ENCODE assay signal across 38 cellular contexts in the genomic region with DNA sequence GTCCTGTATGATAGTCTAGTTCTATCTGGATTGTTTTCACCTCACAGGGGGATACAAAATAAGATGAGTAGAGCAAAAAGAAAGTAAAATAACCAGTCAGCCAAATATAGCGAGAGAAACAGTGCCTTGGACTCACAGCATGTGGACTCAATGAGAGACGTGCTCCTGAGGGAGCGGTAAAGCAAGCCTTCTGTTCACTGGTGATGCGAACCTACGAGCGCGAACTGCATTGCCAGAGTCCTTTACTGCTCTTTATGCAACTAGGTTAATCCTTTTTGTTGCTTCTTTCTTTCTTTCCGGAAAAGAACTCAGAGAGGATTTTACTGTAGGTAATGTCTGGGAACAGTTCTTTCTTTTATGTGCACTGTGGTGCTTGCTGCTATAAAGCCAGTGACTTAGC.
"Had no signal": no experiment of that assay in that cellular context is flagged by ENCODE, and none has a peak within 500 bp of the region (broad histone marks: within the 10 kb centered on the region; RNA-seq: fewer than 3 reads in every experiment).

No MANE protein-coding gene starts in this region.

- DNase-seq: activated CD4-positive, alpha-beta memory T cell treated with anti-CD3 and anti-CD28 coated beads, Interleukin-2, amount 10 ng/mL, durations not matched to agents 7 days and 5 days; activated CD4-positive, alpha-beta T cell treated with anti-CD3 and anti-CD28 coated beads for 1 hour; activated CD4-positive, alpha-beta T cell treated with anti-CD3 and anti-CD28 coated beads for 36 hours; activated CD4-positive, alpha-beta T cell treated with anti-CD3 and anti-CD28 coated beads for 48 hours; activated CD4-positive, alpha-beta T cell treated with anti-CD3 and anti-CD28 coated beads, Interleukin-2, amount 10 ng/mL, durations not matched to agents 7 days and 5 days; activated CD4-positive, alpha-beta T cell treated with anti-CD3 and anti-CD28 coated beads, Interleukin-2, amount 50 U/mL, for 48 hours; activated CD4-positive, CD25-positive, alpha-beta regulatory T cell; activated CD8-positive, alpha-beta memory T cell treated with anti-CD3 and anti-CD28 coated beads for 24 hours; activated CD8-positive, alpha-beta memory T cell treated with anti-CD3 and anti-CD28 coated beads, Interleukin-2, amount 10 ng/mL, durations not matched to agents 7 days and 5 days; activated CD8-positive, alpha-beta memory T cell treated with anti-CD3 and anti-CD28 coated beads, Interleukin-2, amount 50 U/mL, for 48 hours; activated CD8-positive, alpha-beta T cell treated with anti-CD3 and anti-CD28 coated beads, Interleukin-2, amount 10 ng/mL, durations not matched to agents 7 days and 5 days; activated effector memory CD4-positive, alpha-beta T cell treated with Interleukin-2 at 50 U/mL for 16 hours; activated gamma-delta T cell; activated naive CD4-positive, alpha-beta T cell treated with anti-CD3 and anti-CD28 coated beads, Interleukin-2, amount 10 ng/mL, durations not matched to agents 7 days and 5 days; activated naive CD4-positive, alpha-beta T cell treated with Interleukin-2 at 50 U/mL for 16 hours; activated naive CD8-positive, alpha-beta T cell treated with anti-CD3 and anti-CD28 coated beads for 36 hours; activated T-cell treated with anti-CD3 and anti-CD28 coated beads, Interleukin-2, amount 50 U/mL, for 24 hours; activated T-cell treated with anti-CD3 and anti-CD28 coated beads, Interleukin-2, amount 50 U/mL, for 48 hours; adrenal gland; amniotic stem cell; aorta; body of pancreas; brain microvascular endothelial cell; SW 1271; T-helper 1 cell; T-helper 2 cell; T-helper 9 cell had no signal

- H3K36me3 Mint-ChIP-seq: activated CD8-positive, alpha-beta memory T cell treated with anti-CD3 and anti-CD28 coated beads, Interleukin-2, amount 10 ng/mL, durations not matched to agents 7 days and 5 days; activated naive CD4-positive, alpha-beta T cell treated with anti-CD3 and anti-CD28 coated beads, Interleukin-2, amount 10 ng/mL, durations not matched to agents 7 days and 5 days; activated naive CD4-positive, alpha-beta T cell treated with anti-CD3 and anti-CD28 coated beads, Interleukin-2, amount 50 U/mL, for 24 hours; activated naive CD8-positive, alpha-beta T cell treated with anti-CD3 and anti-CD28 coated beads for 36 hours; WTC11 had no signal

- H3K27ac Mint-ChIP-seq: activated CD4-positive, alpha-beta memory T cell treated with anti-CD3 and anti-CD28 coated beads, Interleukin-2, amount 10 ng/mL, durations not matched to agents 7 days and 5 days; activated CD4-positive, alpha-beta T cell treated with anti-CD3 and anti-CD28 coated beads for 36 hours; activated CD4-positive, alpha-beta T cell treated with anti-CD3 and anti-CD28 coated beads, Interleukin-2, amount 10 ng/mL, durations not matched to agents 7 days and 5 days; activated CD8-positive, alpha-beta memory T cell treated with anti-CD3 and anti-CD28 coated beads, Interleukin-2, amount 10 ng/mL, durations not matched to agents 7 days and 5 days; activated CD8-positive, alpha-beta T cell treated with anti-CD3 and anti-CD28 coated beads, Interleukin-2, amount 10 ng/mL, durations not matched to agents 7 days and 5 days; activated naive CD4-positive, alpha-beta T cell treated with anti-CD3 and anti-CD28 coated beads, Interleukin-2, amount 10 ng/mL, durations not matched to agents 7 days and 5 days; activated naive CD4-positive, alpha-beta T cell treated with anti-CD3 and anti-CD28 coated beads, Interleukin-2, amount 50 U/mL, for 24 hours; activated naive CD8-positive, alpha-beta T cell treated with anti-CD3 and anti-CD28 coated beads for 36 hours; activated T-cell treated with anti-CD3 and anti-CD28 coated beads, Interleukin-2, amount 50 U/mL, for 24 hours; activated T-helper 2 cell treated with anti-CD3 and anti-CD28 coated beads, Interferon-gamma antibody, Interleukin-2, Interleukin-4, amounts not matched to agents 10 μg/mL and 5 μg/mL and 100 μg/mL, durations not matched to agents 14 hours and 24 hours and 36 hours; T-helper 1 cell treated with Interleukin-12 subunit alpha and Interleukin-12 subunit beta and Interleukin-4 antibody, amounts not matched to agents 30 μg/mL and 1 μg/mL, for 36 hours; T-helper 2 cell treated with Interferon-gamma antibody and Interleukin-4, amounts not matched to agents 5 μg/mL and 100 μg/mL, for 36 hours; WTC11 had no signal

- H3K4me3 Mint-ChIP-seq: activated CD4-positive, alpha-beta memory T cell treated with anti-CD3 and anti-CD28 coated beads, Interleukin-2, amount 10 ng/mL, durations not matched to agents 7 days and 5 days; activated CD4-positive, alpha-beta T cell treated with anti-CD3 and anti-CD28 coated beads for 36 hours; activated CD4-positive, alpha-beta T cell treated with anti-CD3 and anti-CD28 coated beads, Interleukin-2, amount 10 ng/mL, durations not matched to agents 7 days and 5 days; activated CD8-positive, alpha-beta memory T cell treated with anti-CD3 and anti-CD28 coated beads, Interleukin-2, amount 10 ng/mL, durations not matched to agents 7 days and 5 days; activated CD8-positive, alpha-beta T cell treated with anti-CD3 and anti-CD28 coated beads, Interleukin-2, amount 10 ng/mL, durations not matched to agents 7 days and 5 days; activated naive CD4-positive, alpha-beta T cell treated with anti-CD3 and anti-CD28 coated beads, Interleukin-2, amount 10 ng/mL, durations not matched to agents 7 days and 5 days; activated naive CD4-positive, alpha-beta T cell treated with anti-CD3 and anti-CD28 coated beads, Interleukin-2, amount 50 U/mL, for 24 hours; activated naive CD8-positive, alpha-beta T cell treated with anti-CD3 and anti-CD28 coated beads for 36 hours; activated T-cell treated with anti-CD3 and anti-CD28 coated beads, Interleukin-2, amount 50 U/mL, for 24 hours; central memory CD8-positive, alpha-beta T cell; T-helper 1 cell treated with Interleukin-12 subunit alpha and Interleukin-12 subunit beta and Interleukin-4 antibody, amounts not matched to agents 30 μg/mL and 1 μg/mL, for 36 hours; T-helper 2 cell treated with Interferon-gamma antibody and Interleukin-4, amounts not matched to agents 5 μg/mL and 100 μg/mL, for 36 hours; WTC11 had no signal

- H3K9me3 Mint-ChIP-seq: activated CD4-positive, alpha-beta memory T cell treated with anti-CD3 and anti-CD28 coated beads, Interleukin-2, amount 10 ng/mL, durations not matched to agents 7 days and 5 days; activated CD4-positive, alpha-beta T cell treated with anti-CD3 and anti-CD28 coated beads, Interleukin-2, amount 10 ng/mL, durations not matched to agents 7 days and 5 days; activated naive CD4-positive, alpha-beta T cell treated with anti-CD3 and anti-CD28 coated beads, Interleukin-2, amount 10 ng/mL, durations not matched to agents 7 days and 5 days; activated naive CD4-positive, alpha-beta T cell treated with anti-CD3 and anti-CD28 coated beads, Interleukin-2, amount 50 U/mL, for 24 hours; activated naive CD8-positive, alpha-beta T cell treated with anti-CD3 and anti-CD28 coated beads for 36 hours; activated T-cell treated with anti-CD3 and anti-CD28 coated beads, Interleukin-2, amount 50 U/mL, for 24 hours; activated T-helper 2 cell treated with anti-CD3 and anti-CD28 coated beads, Interferon-gamma antibody, Interleukin-2, Interleukin-4, amounts not matched to agents 10 μg/mL and 5 μg/mL and 100 μg/mL, durations not matched to agents 14 hours and 24 hours and 36 hours; T-helper 1 cell treated with Interleukin-12 subunit alpha and Interleukin-12 subunit beta and Interleukin-4 antibody, amounts not matched to agents 30 μg/mL and 1 μg/mL, for 36 hours; T-helper 2 cell treated with Interferon-gamma antibody and Interleukin-4, amounts not matched to agents 5 μg/mL and 100 μg/mL, for 36 hours; WTC11 had no signal

- H3K27me3 Mint-ChIP-seq: activated CD4-positive, alpha-beta memory T cell treated with anti-CD3 and anti-CD28 coated beads, Interleukin-2, amount 10 ng/mL, durations not matched to agents 7 days and 5 days; activated CD4-positive, alpha-beta T cell treated with anti-CD3 and anti-CD28 coated beads, Interleukin-2, amount 10 ng/mL, durations not matched to agents 7 days and 5 days; activated CD8-positive, alpha-beta memory T cell treated with anti-CD3 and anti-CD28 coated beads, Interleukin-2, amount 10 ng/mL, durations not matched to agents 7 days and 5 days; activated naive CD4-positive, alpha-beta T cell treated with anti-CD3 and anti-CD28 coated beads, Interleukin-2, amount 10 ng/mL, durations not matched to agents 7 days and 5 days; central memory CD8-positive, alpha-beta T cell had no signal

- H3K4me1 Mint-ChIP-seq: activated CD4-positive, alpha-beta memory T cell treated with anti-CD3 and anti-CD28 coated beads, Interleukin-2, amount 10 ng/mL, durations not matched to agents 7 days and 5 days; activated CD4-positive, alpha-beta T cell treated with anti-CD3 and anti-CD28 coated beads for 36 hours; activated CD4-positive, alpha-beta T cell treated with anti-CD3 and anti-CD28 coated beads, Interleukin-2, amount 10 ng/mL, durations not matched to agents 7 days and 5 days; activated CD8-positive, alpha-beta memory T cell treated with anti-CD3 and anti-CD28 coated beads, Interleukin-2, amount 10 ng/mL, durations not matched to agents 7 days and 5 days; activated naive CD4-positive, alpha-beta T cell treated with anti-CD3 and anti-CD28 coated beads, Interleukin-2, amount 10 ng/mL, durations not matched to agents 7 days and 5 days; activated naive CD4-positive, alpha-beta T cell treated with anti-CD3 and anti-CD28 coated beads, Interleukin-2, amount 50 U/mL, for 24 hours; activated naive CD8-positive, alpha-beta T cell treated with anti-CD3 and anti-CD28 coated beads for 36 hours; central memory CD8-positive, alpha-beta T cell had no signal

- H3K4me1 ChIP-seq: adrenal gland, body of pancreas, breast epithelium had no signal

- H3K4me3 ChIP-seq: adrenal gland, body of pancreas, breast epithelium had no signal

- H3K36me3 ChIP-seq: adrenal gland, brain microvascular endothelial cell, WERI-Rb-1 had no signal

- ATAC-seq: activated CD4-positive, alpha-beta T cell treated with anti-CD3 and anti-CD28 coated beads for 36 hours; activated CD4-positive, CD25-positive, alpha-beta regulatory T cell treated with anti-CD3 and anti-CD28 coated beads, Interleukin-2, amount 50 U/mL, for 24 hours; activated CD8-positive, alpha-beta memory T cell treated with anti-CD3 and anti-CD28 coated beads, Interleukin-2, amount 10 ng/mL, durations not matched to agents 7 days and 5 days; activated CD8-positive, alpha-beta T cell treated with anti-CD3 and anti-CD28 coated beads, Interleukin-2, amount 10 ng/mL, durations not matched to agents 7 days and 5 days; body of pancreas; WTC11 had no signal

- FAIRE-seq: astrocyte, TTC549 had no signal

- H3K27ac ChIP-seq: adrenal gland, body of pancreas, brain microvascular endothelial cell, breast epithelium, WERI-Rb-1 had no signal

- H3K27me3 ChIP-seq: adrenal gland, body of pancreas, brain microvascular endothelial cell, breast epithelium had no signal

- H3K9me3 ChIP-seq: adrenal gland, body of pancreas, breast epithelium had no signal
